ENCODE assay signal across 17 cellular contexts in genomic region chr12:25087596-25087995, GRCh38.
DNase-seq lines count a peak whose midpoint lies in the region; ATAC-seq and TF ChIP-seq lines count a peak whose summit lies in the region.
"Had no signal": no experiment of that assay in that cellular context is flagged by ENCODE, and none has a peak within 500 bp of the region (broad histone marks: within the 10 kb centered on the region; RNA-seq: fewer than 3 reads in every experiment).

No MANE protein-coding gene starts in this region.

- DNase-seq in natural killer cell (no peak), ACHN (no peak)
- no peak for DNase-seq in natural killer cell treated with Interleukin-12 subunit alpha and Interleukin-12 subunit beta and Interleukin-15 and Interleukin-18, amount 100 ng/mL, for 72 hours (ENCODE audit: low spot score)
- no peak for DNase-seq in effector memory CD8-positive, alpha-beta T cell
- no peak for DNase-seq in stimulated activated naive B cell treated with anti-CD40 and anti-IgM and Interleukin-4, amounts not matched to agents 10 μg/mL and 1 μg/mL and 100 μg/mL, for 72 hours
- DNase-seq: AML-193; Calu3; CD4-positive, alpha-beta memory T cell; DMS53; KBM-7; NCI-H1092; NCI-H2081 treated with DMSO at 0.1 percent for 48 hours; NCI-H510A treated with DMSO at 0.1 percent for 48 hours had no signal

- H3K4me1 Mint-ChIP-seq in natural killer cell = peaks cover 20 to 29% of the 10 kb centered on the region in 2 donors
- peaks cover 20 to 27% of the 10 kb centered on the region in 2 donors for H3K4me1 Mint-ChIP-seq in natural killer cell treated with Interleukin-12 subunit alpha and Interleukin-12 subunit beta and Interleukin-15 and Interleukin-18, amount 100 ng/mL, for 72 hours (ENCODE audit: low read depth in 2 of 2)
- H3K4me1 Mint-ChIP-seq in effector memory CD8-positive, alpha-beta T cell (ENCODE audit: low read depth in 2 of 2) = peaks cover 11 to 17% of the 10 kb centered on the region in 2 donors
- peaks cover 28 to 59% of the 10 kb centered on the region in 2 donors for H3K4me1 Mint-ChIP-seq in stimulated activated naive B cell treated with anti-CD40 and anti-IgM and Interleukin-4, amounts not matched to agents 10 μg/mL and 1 μg/mL and 100 μg/mL, for 72 hours

- H3K36me3 ChIP-seq in KOPT-K1 (ENCODE audit: insufficient read depth, low read length) = peaks cover 49% of the 10 kb centered on the region

- peak overlapping the region; percentile 4 for H3K27ac ChIP-seq in KOPT-K1 (ENCODE audit: low read depth, low read length, poor library complexity, severe bottlenecking)

- H3K9me3 Mint-ChIP-seq in natural killer cell = no peaks in the 10 kb centered on the region
- no peaks in the 10 kb centered on the region for H3K9me3 Mint-ChIP-seq in natural killer cell treated with Interleukin-12 subunit alpha and Interleukin-12 subunit beta and Interleukin-15 and Interleukin-18, amount 100 ng/mL, for 72 hours
- no peaks in the 10 kb centered on the region for H3K9me3 Mint-ChIP-seq in effector memory CD8-positive, alpha-beta T cell
- H3K9me3 Mint-ChIP-seq in stimulated activated naive B cell treated with anti-CD40 and anti-IgM and Interleukin-4, amounts not matched to agents 10 μg/mL and 1 μg/mL and 100 μg/mL, for 72 hours = no peaks in the 10 kb centered on the region
- H3K9me3 Mint-ChIP-seq: CD4-positive, alpha-beta memory T cell had no signal

- H3K27me3 Mint-ChIP-seq in natural killer cell (ENCODE audit: low read depth in 2 of 2) = no peaks in the 10 kb centered on the region
- H3K27me3 Mint-ChIP-seq in natural killer cell treated with Interleukin-12 subunit alpha and Interleukin-12 subunit beta and Interleukin-15 and Interleukin-18, amount 100 ng/mL, for 72 hours = no peaks in the 10 kb centered on the region
- no peaks in the 10 kb centered on the region for H3K27me3 Mint-ChIP-seq in effector memory CD8-positive, alpha-beta T cell
- no peaks in the 10 kb centered on the region for H3K27me3 Mint-ChIP-seq in stimulated activated naive B cell treated with anti-CD40 and anti-IgM and Interleukin-4, amounts not matched to agents 10 μg/mL and 1 μg/mL and 100 μg/mL, for 72 hours
- H3K27me3 Mint-ChIP-seq: CD4-positive, alpha-beta memory T cell had no signal

- no peak overlapping the region for H3K4me3 Mint-ChIP-seq in natural killer cell
- no peak overlapping the region for H3K4me3 Mint-ChIP-seq in natural killer cell treated with Interleukin-12 subunit alpha and Interleukin-12 subunit beta and Interleukin-15 and Interleukin-18, amount 100 ng/mL, for 72 hours
- no peak overlapping the region for H3K4me3 Mint-ChIP-seq in effector memory CD8-positive, alpha-beta T cell
- H3K4me3 Mint-ChIP-seq in stimulated activated naive B cell treated with anti-CD40 and anti-IgM and Interleukin-4, amounts not matched to agents 10 μg/mL and 1 μg/mL and 100 μg/mL, for 72 hours = no peak overlapping the region

- TF ChIP-seq CTCF in natural killer cell (IDR thresholded peaks at IDR 0.05) = no peak

- peak overlapping the region; percentile 44 to 55 for H3K27ac Mint-ChIP-seq in natural killer cell
- H3K27ac Mint-ChIP-seq in natural killer cell treated with Interleukin-12 subunit alpha and Interleukin-12 subunit beta and Interleukin-15 and Interleukin-18, amount 100 ng/mL, for 72 hours = peak overlapping the region in 1 of 2 donors; percentile 66
- peak overlapping the region; percentile 36 to 41 for H3K27ac Mint-ChIP-seq in effector memory CD8-positive, alpha-beta T cell
- peak overlapping the region; percentile 75 for H3K27ac Mint-ChIP-seq in stimulated activated naive B cell treated with anti-CD40 and anti-IgM and Interleukin-4, amounts not matched to agents 10 μg/mL and 1 μg/mL and 100 μg/mL, for 72 hours

- no peaks in the 10 kb centered on the region for H3K9me3 ChIP-seq in KOPT-K1 (ENCODE audit: insufficient read depth, low read length, poor library complexity, severe bottlenecking)

- ATAC-seq in natural killer cell = no peak
- ATAC-seq in natural killer cell treated with Interleukin-12 subunit alpha and Interleukin-12 subunit beta and Interleukin-15 and Interleukin-18, amount 100 ng/mL, for 72 hours = no peak
- ATAC-seq in effector memory CD8-positive, alpha-beta T cell (replicated peaks) = no peak
- ATAC-seq in stimulated activated naive B cell treated with anti-CD40 and anti-IgM and Interleukin-4, amounts not matched to agents 10 μg/mL and 1 μg/mL and 100 μg/mL, for 72 hours (replicated peaks) = no peak
- ATAC-seq in HG02798 (IDR thresholded peaks at IDR 0.05; ENCODE audit: poor library complexity, unreplicated experiment) = no peak
- ATAC-seq in HG03108 (IDR thresholded peaks at IDR 0.05; ENCODE audit: unreplicated experiment) = no peak
- ATAC-seq: HCT116 had no signal

- H3K36me3 Mint-ChIP-seq in natural killer cell = peaks cover 54% of the 10 kb centered on the region
- peaks cover 34% of the 10 kb centered on the region for H3K36me3 Mint-ChIP-seq in natural killer cell treated with Interleukin-12 subunit alpha and Interleukin-12 subunit beta and Interleukin-15 and Interleukin-18, amount 100 ng/mL, for 72 hours
- peaks cover 45% of the 10 kb centered on the region for H3K36me3 Mint-ChIP-seq in effector memory CD8-positive, alpha-beta T cell (ENCODE audit: insufficient read depth)
- peaks cover 66 to 74% of the 10 kb centered on the region in 2 donors for H3K36me3 Mint-ChIP-seq in stimulated activated naive B cell treated with anti-CD40 and anti-IgM and Interleukin-4, amounts not matched to agents 10 μg/mL and 1 μg/mL and 100 μg/mL, for 72 hours

- in situ Hi-C loops in ACHN (cut with HindIII; ENCODE audit: low pct_ligation_motif_present, low pct_unique_long_range_greater_than_20kb, low sequenced_read_pairs) = no loop called here

- intact Hi-C loops in natural killer cell (cut with micrococcal nuclease) = no loop called here
